ENCODE assay signal across 25 cellular contexts in the genomic region with DNA sequence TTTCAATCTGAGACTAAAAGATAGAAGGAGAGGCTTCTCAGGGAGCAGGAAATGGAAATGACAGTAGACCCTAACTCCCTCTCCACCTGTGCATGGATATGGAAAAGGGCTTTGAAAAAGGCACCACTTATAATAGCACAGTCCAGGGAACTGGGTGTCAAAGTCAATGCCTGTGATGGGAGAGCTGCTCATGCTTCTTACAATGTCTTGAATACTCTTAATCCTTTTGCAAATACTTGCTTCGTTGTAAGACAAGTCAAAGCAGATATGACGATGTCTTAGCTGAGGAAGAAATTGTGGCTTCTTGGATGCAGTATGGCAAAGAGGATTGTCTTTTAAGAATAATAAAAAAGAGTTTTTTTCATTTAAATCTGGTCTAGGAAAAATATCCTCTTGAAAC.
DNase-seq lines count a peak whose midpoint lies in the region; FAIRE-seq and TF ChIP-seq lines count a peak whose summit lies in the region.
"Had no signal": no experiment of that assay in that cellular context is flagged by ENCODE, and none has a peak within 500 bp of the region (broad histone marks: within the 10 kb centered on the region; RNA-seq: fewer than 3 reads in every experiment).

No MANE protein-coding gene starts in this region.

- H3K36me3 ChIP-seq in PC-9 (ENCODE audit: low read depth) (no peaks in the 10 kb centered on the region; the same call in 1 of the 2 replicates), endothelial cell of umbilical vein (ENCODE audit: control insufficient read depth in 2 of 2, extremely low read depth in 1 of 2, insufficient read depth in 2 of 2, low read length in 2 of 2) (no peaks in the 10 kb centered on the region), mesendoderm (ENCODE audit: control insufficient read depth, insufficient read depth, low read length) (no peaks in the 10 kb centered on the region), uterus (no peaks in the 10 kb centered on the region)

- peaks cover 24% of the 10 kb centered on the region for H3K4me1 ChIP-seq in PC-9 (replicated peaks; ENCODE audit: insufficient read depth)
- H3K4me1 ChIP-seq in endothelial cell of umbilical vein (ENCODE audit: control insufficient read depth, extremely low read depth, insufficient read depth, low read length), result peaks cover 24% of the 10 kb centered on the region
- no peaks in the 10 kb centered on the region for H3K4me1 ChIP-seq in mesendoderm (ENCODE audit: control insufficient read depth, low read depth, low read length)
- H3K4me1 ChIP-seq in uterus, result peaks cover 10 to 11% of the 10 kb centered on the region in 2 donors

- H3K9me3 Mint-ChIP-seq in immature natural killer cell, result no peaks in the 10 kb centered on the region
- H3K9me3 Mint-ChIP-seq in activated CD4-positive, alpha-beta T cell treated with anti-CD3 and anti-CD28 coated beads, Interleukin-2, amount 10 ng/mL, durations not matched to agents 24 days and 14 days, result no peaks in the 10 kb centered on the region
- H3K9me3 Mint-ChIP-seq: activated B cell treated with CpG ODN at 0.5 μM for 24 hours; activated naive CD4-positive, alpha-beta T cell treated with anti-CD3 and anti-CD28 coated beads, Interleukin-2, amount 50 U/mL, for 24 hours; H9; naive thymus-derived CD4-positive, alpha-beta T cell had no signal

- H3K4me1 Mint-ChIP-seq in immature natural killer cell, result no peaks in the 10 kb centered on the region
- no peaks in the 10 kb centered on the region for H3K4me1 Mint-ChIP-seq in activated CD4-positive, alpha-beta T cell treated with anti-CD3 and anti-CD28 coated beads, Interleukin-2, amount 10 ng/mL, durations not matched to agents 24 days and 14 days
- H3K4me1 Mint-ChIP-seq: activated B cell treated with CpG ODN at 0.5 μM for 24 hours; activated naive CD4-positive, alpha-beta T cell treated with anti-CD3 and anti-CD28 coated beads, Interleukin-2, amount 50 U/mL, for 24 hours; activated T-helper 17 cell treated with anti-CD3 and anti-CD28 coated beads, Interleukin-2, amount 50 U/mL, for 72 hours; H9; naive thymus-derived CD4-positive, alpha-beta T cell had no signal

- H4K8ac ChIP-seq in mesendoderm (ENCODE audit: low read depth, low read length), result no peak overlapping the region

- H3K9me2 ChIP-seq in PC-9 (ENCODE audit: insufficient read depth), result no peaks in the 10 kb centered on the region

- DNase-seq in PC-9 (peak in 1 of 2 experiments; percentile 30), endothelial cell of umbilical vein (ENCODE audit: low read depth, low spot score) (no peak), mesendoderm (no peak), uterus (no peak), immature natural killer cell (no peak)
- no peak for DNase-seq in stimulated activated CD4-positive, alpha-beta T cell treated with anti-CD3 and anti-CD28 coated beads, Interleukin-15, amount 100 ng/mL, for 24 hours
- no peak for DNase-seq in activated CD4-positive, alpha-beta T cell treated with anti-CD3 and anti-CD28 coated beads, Interleukin-2, amount 10 ng/mL, durations not matched to agents 24 days and 14 days
- DNase-seq: activated B cell treated with CpG ODN at 0.5 μM for 24 hours; activated CD4-positive, alpha-beta T cell treated with anti-CD3 and anti-CD28 coated beads, Interleukin-2, amount 50 U/mL, for 48 hours; activated CD8-positive, alpha-beta memory T cell treated with anti-CD3 and anti-CD28 coated beads, Interleukin-2, amount 50 U/mL, for 48 hours; C1 segment of cervical spinal cord; COR-L47; DMS79 treated with DMSO at 0.1 percent for 48 hours; GF-D8; H9; left ventricle myocardium superior; naive thymus-derived CD4-positive, alpha-beta T cell; Right ventricle myocardium superior; stimulated activated CD4-positive, alpha-beta T cell treated with anti-CD3 and anti-CD28 coated beads, Interleukin-1b, Interleukin-23, amount 100 ng/mL, for 48 hours; stimulated activated CD8-positive, alpha-beta memory T cell treated with anti-CD3 and anti-CD28 coated beads, Interleukin-4, amount 100 ng/mL, for 48 hours had no signal

- TF ChIP-seq CTCF in PC-9 (conservative IDR thresholded peaks at IDR 0.05) (no peak), endothelial cell of umbilical vein (IDR thresholded peaks at IDR 0.05; ENCODE audit: extremely low read depth in 1 of 2, insufficient read depth in 1 of 2, low read depth in 1 of 2, low read length in 2 of 2) (no peak), uterus (IDR thresholded peaks at IDR 0.05) (no peak)

- H3K27me3 Mint-ChIP-seq in immature natural killer cell (ENCODE audit: low read depth in 3 of 3), result peaks cover 0 to 2% (median 2%) of the 10 kb centered on the region in 3 donors
- peaks cover 12% of the 10 kb centered on the region for H3K27me3 Mint-ChIP-seq in activated CD4-positive, alpha-beta T cell treated with anti-CD3 and anti-CD28 coated beads, Interleukin-2, amount 10 ng/mL, durations not matched to agents 24 days and 14 days
- H3K27me3 Mint-ChIP-seq: activated B cell treated with CpG ODN at 0.5 μM for 24 hours; activated T-helper 17 cell treated with anti-CD3 and anti-CD28 coated beads, Interleukin-2, amount 50 U/mL, for 72 hours had no signal

- H3K79me2 ChIP-seq in PC-9 (ENCODE audit: low read depth) (no peaks in the 10 kb centered on the region), endothelial cell of umbilical vein (ENCODE audit: control insufficient read depth, insufficient read depth, low read length) (no peaks in the 10 kb centered on the region), mesendoderm (ENCODE audit: control insufficient read depth, insufficient read depth, low read length) (no peaks in the 10 kb centered on the region)

- no peak for TF ChIP-seq POLR2A in endothelial cell of umbilical vein (IDR thresholded peaks at IDR 0.05; ENCODE audit: low read depth, low read length)
- TF ChIP-seq POLR2A in uterus (IDR thresholded peaks at IDR 0.05), result no peak

- dilution Hi-C loops in endothelial cell of umbilical vein (cut with MboI; ENCODE audit: extremely low pct_ligation_motif_present, low sequenced_read_pairs), result no loop called here

- no peak overlapping the region for H3K18ac ChIP-seq in mesendoderm (ENCODE audit: low read length)

- FAIRE-seq in endothelial cell of umbilical vein (lab: Jason Lieb, UNC), result no peak
- FAIRE-seq: islet of Langerhans had no signal

- no peak overlapping the region for H3K27ac Mint-ChIP-seq in immature natural killer cell
- no peak overlapping the region for H3K27ac Mint-ChIP-seq in activated CD4-positive, alpha-beta T cell treated with anti-CD3 and anti-CD28 coated beads, Interleukin-2, amount 10 ng/mL, durations not matched to agents 24 days and 14 days
- H3K27ac Mint-ChIP-seq: activated B cell treated with CpG ODN at 0.5 μM for 24 hours; activated naive CD4-positive, alpha-beta T cell treated with anti-CD3 and anti-CD28 coated beads, Interleukin-2, amount 50 U/mL, for 24 hours; activated T-helper 17 cell treated with anti-CD3 and anti-CD28 coated beads, Interleukin-2, amount 50 U/mL, for 72 hours; H9; naive thymus-derived CD4-positive, alpha-beta T cell had no signal

- BruUV-seq in PC-9 (replicated peaks; lab: Mats Ljungman, UMichigan) (no TSS peak), endothelial cell of umbilical vein (replicated peaks; lab: Mats Ljungman, UMichigan) (TSS peak; percentile 81)

- H3K27me3 ChIP-seq in PC-9 (ENCODE audit: insufficient read depth, low read depth), result no peaks in the 10 kb centered on the region
- H3K27me3 ChIP-seq in endothelial cell of umbilical vein (ENCODE audit: control insufficient read depth in 2 of 2, insufficient read depth in 2 of 2, low read length in 2 of 2), result no peaks in the 10 kb centered on the region
- no peaks in the 10 kb centered on the region for H3K27me3 ChIP-seq in mesendoderm (ENCODE audit: insufficient read depth, low read length, poor library complexity)
- H3K27me3 ChIP-seq in uterus, result no peaks in the 10 kb centered on the region

- POLR2A ChIA-PET in PC-9 (lab: Charles Lee; ENCODE audit: unreplicated experiment), result no interaction called here
- POLR2A ChIA-PET in endothelial cell of umbilical vein (lab: Charles Lee), result interaction anchor here (1.0 kb wide), 1 partner anchor 370 kb away, joined by 5 read pairs; a partner anchor contains a TSS

- H3K4me2 ChIP-seq in PC-9 (peak overlapping the region; percentile 24), endothelial cell of umbilical vein (ENCODE audit: insufficient read depth, low read length) (peak overlapping the region; percentile 60), mesendoderm (ENCODE audit: low read length) (no peak overlapping the region)

- no peaks in the 10 kb centered on the region for H3K36me3 Mint-ChIP-seq in immature natural killer cell
- no peaks in the 10 kb centered on the region for H3K36me3 Mint-ChIP-seq in activated CD4-positive, alpha-beta T cell treated with anti-CD3 and anti-CD28 coated beads, Interleukin-2, amount 10 ng/mL, durations not matched to agents 24 days and 14 days (ENCODE audit: low read depth)
- H3K36me3 Mint-ChIP-seq: activated naive CD4-positive, alpha-beta T cell treated with anti-CD3 and anti-CD28 coated beads, Interleukin-2, amount 50 U/mL, for 24 hours; mesothelial cell of epicardium; naive thymus-derived CD4-positive, alpha-beta T cell had no signal

- no peak overlapping the region for H3K23ac ChIP-seq in mesendoderm (ENCODE audit: low read length)

- H3K4me3 ChIP-seq in PC-9, result no peak overlapping the region
- H3K4me3 ChIP-seq in endothelial cell of umbilical vein (replicated peaks in 1 of 3; ENCODE audit: insufficient read depth in 1 of 3, low read depth in 1 of 3, low read length in 3 of 3), result no peak overlapping the region
- no peak overlapping the region for H3K4me3 ChIP-seq in mesendoderm (ENCODE audit: low read length)
- no peak overlapping the region for H3K4me3 ChIP-seq in uterus
- H3K4me3 ChIP-seq: skin epidermis had no signal

- no peaks in the 10 kb centered on the region for H3K9me1 ChIP-seq in endothelial cell of umbilical vein (replicated peaks; ENCODE audit: control insufficient read depth, extremely low read depth, insufficient read depth, low read length)

- peaks cover 13% of the 10 kb centered on the region; the same call in 1 of the 2 replicates for H3F3A ChIP-seq in PC-9 (ENCODE audit: insufficient read depth, low read depth)

- H2BK120ac ChIP-seq in mesendoderm (ENCODE audit: low read depth, low read length), result no peak overlapping the region

- H2AFZ ChIP-seq in PC-9 (no peak overlapping the region), endothelial cell of umbilical vein (ENCODE audit: low read depth, low read length) (no peak overlapping the region)

- WGBS in mesendoderm (ENCODE audit: extremely low coverage, insufficient coverage, low lambda C conversion rate), result no CpG with 5 or more reads among the region's 2 CpGs

- H3K27ac ChIP-seq in PC-9 (peak overlapping the region; percentile 45), endothelial cell of umbilical vein (ENCODE audit: insufficient read depth, low read depth, low read length) (peak overlapping the region; percentile 73), mesendoderm (ENCODE audit: low read depth, low read length) (no peak overlapping the region), uterus (peak overlapping the region; percentile 58 to 64)

- intact Hi-C loops in PC-9 (cut with micrococcal nuclease; ENCODE audit: unreplicated experiment) (no loop called here), endothelial cell of umbilical vein (cut with micrococcal nuclease) (no loop called here), uterus (cut with DNase I; ENCODE audit: low total_unique reads) (no loop called here)
- intact Hi-C loops in activated CD4-positive, alpha-beta T cell treated with anti-CD3 and anti-CD28 coated beads, Interleukin-2, amount 10 ng/mL, durations not matched to agents 24 days and 14 days (cut with micrococcal nuclease), result no loop called here

- CTCF ChIA-PET in PC-9 (lab: Charles Lee), result no interaction called here
- CTCF ChIA-PET in endothelial cell of umbilical vein (lab: Charles Lee), result interaction anchor here (0.9 to 2.3 kb wide), 3 partner anchors 9 to 17 kb away, joined by 3 to 6 read pairs (median 3); no protein-coding TSS in a partner anchor

- no peak overlapping the region for H2AK5ac ChIP-seq in mesendoderm (ENCODE audit: low read length)

- H3K79me1 ChIP-seq in mesendoderm (ENCODE audit: low read length), result no peaks in the 10 kb centered on the region

- peak overlapping the region; percentile 12 for H3K4ac ChIP-seq in mesendoderm (ENCODE audit: low read depth, low read length)

- H3K56ac ChIP-seq in mesendoderm (ENCODE audit: low read length), result no peak overlapping the region

- H4K5ac ChIP-seq in mesendoderm (ENCODE audit: low read length), result no peak overlapping the region

- no peak overlapping the region for H2BK5ac ChIP-seq in mesendoderm (ENCODE audit: low read length)

- no peak overlapping the region for H3K9ac ChIP-seq in endothelial cell of umbilical vein (replicated peaks; ENCODE audit: extremely low read depth, insufficient read depth, low read length)
- H3K9ac ChIP-seq in mesendoderm (ENCODE audit: low read length), result no peak overlapping the region

- H2BK15ac ChIP-seq in mesendoderm (replicated peaks; ENCODE audit: low read depth), result no peak overlapping the region

- H4K20me1 ChIP-seq in PC-9 (ENCODE audit: insufficient read depth) (no peaks in the 10 kb centered on the region), endothelial cell of umbilical vein (replicated peaks; ENCODE audit: control insufficient read depth, extremely low read depth, insufficient read depth, low read length) (no peaks in the 10 kb centered on the region)

- H3K9me3 ChIP-seq in PC-9 (ENCODE audit: insufficient read depth, low read depth), result peaks cover 10% of the 10 kb centered on the region
- H3K9me3 ChIP-seq in endothelial cell of umbilical vein (replicated peaks; ENCODE audit: control insufficient read depth, insufficient read depth, low read length), result no peaks in the 10 kb centered on the region
- H3K9me3 ChIP-seq in uterus, result no peaks in the 10 kb centered on the region

- H3K4me3 Mint-ChIP-seq in immature natural killer cell, result no peak overlapping the region
- H3K4me3 Mint-ChIP-seq in activated CD4-positive, alpha-beta T cell treated with anti-CD3 and anti-CD28 coated beads, Interleukin-2, amount 10 ng/mL, durations not matched to agents 24 days and 14 days, result no peak overlapping the region
- H3K4me3 Mint-ChIP-seq: activated B cell treated with CpG ODN at 0.5 μM for 24 hours; activated naive CD4-positive, alpha-beta T cell treated with anti-CD3 and anti-CD28 coated beads, Interleukin-2, amount 50 U/mL, for 24 hours; activated T-helper 17 cell treated with anti-CD3 and anti-CD28 coated beads, Interleukin-2, amount 50 U/mL, for 72 hours; H9; mesothelial cell of epicardium; naive thymus-derived CD4-positive, alpha-beta T cell had no signal
